Comparison of ENCODE assay signal across 1 cellular context in genomic region chr10:50659865-50660730, GRCh38.
TF ChIP-seq lines count a peak whose summit lies in the region.
"Not testable (repeated sequence)": the region's sequence is repeated elsewhere in the genome, so short reads cannot be mapped to it uniquely, and the experiment has no call there.

No MANE protein-coding gene starts in this region.

TF ChIP-seq in HepG2, 621 proteins besides CTCF, POLR2A, EP300 and RAD21 (continued from another document and continues in another):
- peak; percentile 64; the same call in 1 of the 2 replicates for TF ChIP-seq ZNF704 (CRISPR knock-in tag; IDR thresholded peaks at IDR 0.05; ENCODE audit: borderline replicate concordance)
- TF ChIP-seq ZGPAT (CRISPR knock-in tag; IDR thresholded peaks at IDR 0.05): peak; percentile 52; the same call in 1 of the 2 replicates
- peak; percentile 77 for TF ChIP-seq ELF1 (CRISPR knock-in tag; IDR thresholded peaks at IDR 0.05)
- peak; percentile 49; the same call in 1 of the 2 replicates for TF ChIP-seq ZSCAN31 (CRISPR knock-in tag; IDR thresholded peaks at IDR 0.05; ENCODE audit: low read depth)
- peak; percentile 41; the same call in 1 of the 2 replicates for TF ChIP-seq EHMT2 (IDR thresholded peaks at IDR 0.05; ENCODE audit: borderline replicate concordance, low read depth, low read length)
- TF ChIP-seq HOXA3 (CRISPR knock-in tag; IDR thresholded peaks at IDR 0.05): peak; percentile 39; the same call in 1 of the 2 replicates
- peak; percentile 61; the same call in 1 of the 2 replicates for TF ChIP-seq ZNF547 (CRISPR knock-in tag; IDR thresholded peaks at IDR 0.05)
- peak; percentile 78; the same call in 1 of the 2 replicates for TF ChIP-seq TFAP4 (IDR thresholded peaks at IDR 0.05; ENCODE audit: borderline replicate concordance, low read depth)
- TF ChIP-seq MIER3 (CRISPR knock-in tag; IDR thresholded peaks at IDR 0.05; ENCODE audit: borderline replicate concordance): 0 out of 2 replicates have a peak, but pooled peaks have one; percentile 29
- TF ChIP-seq ZNF331 (CRISPR knock-in tag; IDR thresholded peaks at IDR 0.05): 0 out of 2 replicates have a peak, but pooled peaks have one; percentile 32
- 0 out of 2 replicates have a peak, but pooled peaks have one; percentile 25 for TF ChIP-seq ATF2 (CRISPR knock-in tag; IDR thresholded peaks at IDR 0.05)
- 0 out of 2 replicates have a peak, but pooled peaks have one; percentile 41 for TF ChIP-seq ERF (CRISPR knock-in tag; IDR thresholded peaks at IDR 0.05)
- 0 out of 2 replicates have a peak, but pooled peaks have one; percentile 8 for TF ChIP-seq FOXO1 (CRISPR knock-in tag; IDR thresholded peaks at IDR 0.05)
- TF ChIP-seq SAP130 (CRISPR knock-in tag; IDR thresholded peaks at IDR 0.05; ENCODE audit: low read depth): peak; percentile 56
- peak; percentile 81; the same call in 1 of the 2 replicates for TF ChIP-seq ZNF263 (CRISPR knock-in tag; IDR thresholded peaks at IDR 0.05)
- peak; percentile 46 for TF ChIP-seq MEF2D (CRISPR knock-in tag; IDR thresholded peaks at IDR 0.05)
- 0 out of 2 replicates have a peak, but pooled peaks have one; percentile 35 for TF ChIP-seq ZNF777 (CRISPR knock-in tag; IDR thresholded peaks at IDR 0.05)
- peak; percentile 55; the same call in 1 of the 2 replicates for TF ChIP-seq TFDP2 (CRISPR knock-in tag; IDR thresholded peaks at IDR 0.05)
- TF ChIP-seq HMGXB4 (CRISPR knock-in tag; IDR thresholded peaks at IDR 0.05; ENCODE audit: borderline replicate concordance in 1 of 2, low read depth in 1 of 2): peak; percentile 65 to 67; a peak in 3 of 4 replicates
- TF ChIP-seq PITX1 (CRISPR knock-in tag; IDR thresholded peaks at IDR 0.05): 0 out of 2 replicates have a peak, but pooled peaks have one; percentile 19
- 0 out of 2 replicates have a peak, but pooled peaks have one; percentile 27 for TF ChIP-seq ZNF740 (CRISPR knock-in tag; IDR thresholded peaks at IDR 0.05)
- TF ChIP-seq ZSCAN25 (CRISPR knock-in tag; IDR thresholded peaks at IDR 0.05): peak; percentile 33; the same call in 1 of the 2 replicates
- peak; percentile 67 for TF ChIP-seq KMT2B (CRISPR knock-in tag; IDR thresholded peaks at IDR 0.05)
- TF ChIP-seq NR2F6, SOX6 (IDR thresholded peaks at IDR 0.05): not testable (repeated sequence)
- TF ChIP-seq NR2F6 (CRISPR knock-in tag; IDR thresholded peaks at IDR 0.05): 0 out of 2 replicates have a peak, but pooled peaks have one; percentile 7
- peak; percentile 58 for TF ChIP-seq MAX (IDR thresholded peaks at IDR 0.05)
- peak; percentile 36; the same call in 1 of the 2 replicates for TF ChIP-seq SOX6 (CRISPR knock-in tag; IDR thresholded peaks at IDR 0.05)
- 0 out of 2 replicates have a peak, but pooled peaks have one; percentile 33 for TF ChIP-seq CBX5 (CRISPR knock-in tag; IDR thresholded peaks at IDR 0.05; ENCODE audit: borderline replicate concordance)
- TF ChIP-seq BCL3 (CRISPR knock-in tag; IDR thresholded peaks at IDR 0.05): 0 out of 2 replicates have a peak, but pooled peaks have one; percentile 58
- TF ChIP-seq STAG1 (CRISPR knock-in tag; IDR thresholded peaks at IDR 0.05): peak; percentile 47
- peak; percentile 29; the same call in 1 of the 2 replicates for TF ChIP-seq ZBTB7B (CRISPR knock-in tag; IDR thresholded peaks at IDR 0.05)
- TF ChIP-seq ZNF574 (CRISPR knock-in tag; IDR thresholded peaks at IDR 0.05): 0 out of 2 replicates have a peak, but pooled peaks have one; percentile 21
- TF ChIP-seq ELF3 (CRISPR knock-in tag; IDR thresholded peaks at IDR 0.05): peak; percentile 55
- 0 out of 2 replicates have a peak, but pooled peaks have one; percentile 30 for TF ChIP-seq ZNF136 (CRISPR knock-in tag; IDR thresholded peaks at IDR 0.05; ENCODE audit: low read depth)
- TF ChIP-seq FOXP4 (CRISPR knock-in tag; IDR thresholded peaks at IDR 0.05): 0 out of 2 replicates have a peak, but pooled peaks have one; percentile 26
- TF ChIP-seq NRL (CRISPR knock-in tag; IDR thresholded peaks at IDR 0.05; ENCODE audit: borderline replicate concordance): 0 out of 2 replicates have a peak, but pooled peaks have one; percentile 1
- peak; percentile 47 for TF ChIP-seq POLR2AphosphoS5 (IDR thresholded peaks at IDR 0.05; ENCODE audit: low read depth, low read length)
- peak; percentile 36 for TF ChIP-seq YY1 (IDR thresholded peaks at IDR 0.05; ENCODE audit: insufficient read depth, insufficient replicate concordance, low read depth, low read length)
- peak; percentile 61; the same call in 1 of the 2 replicates for TF ChIP-seq GATAD2A (CRISPR knock-in tag; IDR thresholded peaks at IDR 0.05)
